ENCODE assay signal across 22 cellular contexts in the genomic region with DNA sequence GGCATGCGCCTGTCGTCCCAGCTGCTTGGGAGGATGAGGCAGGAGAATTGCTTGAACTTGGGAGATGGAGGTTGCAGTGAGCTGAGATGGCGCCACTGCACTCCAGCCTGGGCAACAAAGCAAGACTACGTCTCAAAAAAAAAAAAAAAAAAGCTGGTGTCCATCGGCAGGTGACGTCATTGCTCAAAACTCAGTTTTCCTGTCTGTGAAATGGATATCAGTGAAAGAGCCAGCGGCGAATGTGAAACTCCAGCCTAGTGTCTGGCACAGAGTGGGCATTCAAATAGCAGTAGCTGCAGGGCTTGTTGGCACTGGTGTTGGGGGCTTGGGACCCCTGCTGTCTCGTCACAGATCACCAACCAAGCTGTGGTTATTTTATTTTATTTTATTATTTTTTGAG.
"Had no signal": no experiment of that assay in that cellular context is flagged by ENCODE, and none has a peak within 500 bp of the region (broad histone marks: within the 10 kb centered on the region; RNA-seq: fewer than 3 reads in every experiment).

No MANE protein-coding gene starts in this region.

- ATAC-seq: natural killer cell; right cardiac atrium; stimulated activated effector memory CD8-positive, alpha-beta T cell treated with anti-CD3 and anti-CD28 coated beads, Interleukin-12 subunit alpha, Interleukin-12 subunit beta, amount 100 ng/mL, for 72 hours; stimulated activated naive CD8-positive, alpha-beta T cell treated with anti-CD3 and anti-CD28 coated beads, Interleukin-15, amount 100 ng/mL, for 72 hours had no signal

- H3K36me3 ChIP-seq: left ventricle myocardium inferior, neural progenitor cell, ovary, sigmoid colon, spleen, tibial nerve, upper lobe of left lung, vagina had no signal

- H3K9ac ChIP-seq: neural progenitor cell had no signal

- DNase-seq: islet precursor cell; left ventricle myocardium inferior; mesendoderm; naive B cell; natural killer cell; nephron progenitor cell; ovary; right cardiac atrium; sigmoid colon; small intestine; spleen; stimulated activated CD4-positive, alpha-beta T cell treated with anti-CD3 and anti-CD28 coated beads, Interleukin-4, amount 100 ng/mL, for 24 hours; stimulated activated naive CD4-positive, alpha-beta T cell; stimulated activated naive CD8-positive, alpha-beta T cell treated with anti-CD3 and anti-CD28 coated beads, Interleukin-15, amount 100 ng/mL, for 72 hours; substantia nigra; upper lobe of left lung had no signal

- H3K27me3 ChIP-seq: hepatocyte, neural progenitor cell, ovary, sigmoid colon, tibial nerve, upper lobe of left lung, vagina had no signal

- FAIRE-seq: small intestine had no signal

- H3K4me3 ChIP-seq: hepatocyte, left ventricle myocardium inferior, lung, neural progenitor cell, ovary, sigmoid colon, spleen, tibial nerve, upper lobe of left lung, vagina had no signal

- H3K9me3 ChIP-seq: left ventricle myocardium inferior, ovary, sigmoid colon, spleen, tibial nerve, upper lobe of left lung, vagina had no signal

- H3K4me2 ChIP-seq: hepatocyte, neural progenitor cell had no signal

- H2AFZ ChIP-seq: hepatocyte had no signal

- H3K27ac ChIP-seq: hepatocyte, left ventricle myocardium inferior, neural progenitor cell, ovary, sigmoid colon, spleen, tibial nerve, upper lobe of left lung, vagina had no signal

- H3K79me2 ChIP-seq: hepatocyte had no signal

- H3K4me1 ChIP-seq: neural progenitor cell, sigmoid colon, vagina had no signal
